ENCODE assay signal across 8 cellular contexts in genomic region chr12:5200276-5201087, GRCh38.
DNase-seq lines count a peak whose midpoint lies in the region; ATAC-seq, FAIRE-seq and TF ChIP-seq lines count a peak whose summit lies in the region.

No MANE protein-coding gene starts in this region.

- H3K9me3 ChIP-seq in RWPE2 (ENCODE audit: severe bottlenecking), result no peaks in the 10 kb centered on the region
- no peaks in the 10 kb centered on the region for H3K9me3 ChIP-seq in small intestine (ENCODE audit: control insufficient read depth, low read depth)

- no peak for FAIRE-seq in small intestine (lab: Jason Lieb, UNC)

- H3K27me3 ChIP-seq in RWPE2 (ENCODE audit: insufficient read depth, poor library complexity, severe bottlenecking) (peaks cover 4% of the 10 kb centered on the region), small intestine (ENCODE audit: control insufficient read depth in 2 of 2, insufficient read depth in 2 of 2, low read length in 2 of 2) (no peaks in the 10 kb centered on the region)

- DNase-seq in D341Med (ENCODE audit: low spot score) (peak; percentile 73), HK-2 (ENCODE audit: unreplicated experiment) (peak; percentile 28), RWPE2 (ENCODE audit: low spot score) (no peak), germinal center (ENCODE audit: low spot score) (peak; percentile 32), small intestine (peak; percentile 35), mesenteric fat pad (ENCODE audit: low spot score) (no peak), dedifferentiated amniotic fluid mesenchymal stem cell (ENCODE audit: extremely low spot score) (no peak)
- no peak for DNase-seq in activated effector memory CD4-positive, alpha-beta T cell treated with Interleukin-2 at 50 U/mL for 16 hours

- peak; percentile 49; the same call in 2 of the 3 replicates for ATAC-seq in RWPE2 (ENCODE audit: low read depth)

- TF ChIP-seq CTCF in RWPE2 (IDR thresholded peaks at IDR 0.05; ENCODE audit: poor library complexity, severe bottlenecking), result peak; percentile 50

- no peaks in the 10 kb centered on the region for H3K4me1 ChIP-seq in RWPE2 (ENCODE audit: insufficient read depth, poor library complexity, severe bottlenecking)
- H3K4me1 ChIP-seq in small intestine (ENCODE audit: control insufficient read depth in 2 of 2, insufficient read depth in 1 of 2, low read depth in 1 of 2, low read length in 1 of 2), result no peaks in the 10 kb centered on the region

- 22 to 29% (median 27%) methylated on average over 14 of the region's 14 CpGs for WGBS in small intestine, 3 donors

- no peaks in the 10 kb centered on the region for H3K36me3 ChIP-seq in RWPE2 (ENCODE audit: low read depth)
- no peaks in the 10 kb centered on the region for H3K36me3 ChIP-seq in small intestine (ENCODE audit: control insufficient read depth in 2 of 2, insufficient read depth in 2 of 2, low read length in 2 of 2)

- H3K4me3 ChIP-seq in RWPE2 (ENCODE audit: severe bottlenecking) (no peak overlapping the region), small intestine (ENCODE audit: low read depth in 1 of 2, low read length in 2 of 2) (no peak overlapping the region)

- H3K27ac ChIP-seq in RWPE2 (ENCODE audit: poor library complexity, severe bottlenecking), result no peak overlapping the region
- no peak overlapping the region for H3K27ac ChIP-seq in small intestine (ENCODE audit: low read depth in 1 of 2, low read length in 1 of 2)

Comparison
In these comparisons a context has a peak if more than half of its experiments do, and no peak if none do; other contexts are left out.
1. DNase-seq: peak in D341Med (single experiment), HK-2 (single experiment), germinal center (single experiment) and small intestine (single experiment); none in RWPE2 (single experiment), mesenteric fat pad (single experiment), dedifferentiated amniotic fluid mesenchymal stem cell (single experiment) and activated effector memory CD4-positive, alpha-beta T cell treated with Interleukin-2 at 50 U/mL for 16 hours (single experiment).